ENCODE assay signal across 1 cellular context in genomic region chrX:153728951-153729631, GRCh38.
TF ChIP-seq lines count a peak whose summit lies in the region.

No MANE protein-coding gene starts in this region.

TF ChIP-seq in HepG2, 621 proteins besides CTCF, POLR2A, EP300 and RAD21:
- TF ChIP-seq SIX4 (CRISPR knock-in tag; IDR thresholded peaks at IDR 0.05) (no peak), RBFOX2 (IDR thresholded peaks at IDR 0.05; ENCODE audit: low read depth, low read length) (0 out of 2 replicates have a peak, but pooled peaks have one; percentile 28), ATAD3A (CRISPR knock-in tag; IDR thresholded peaks at IDR 0.05) (no peak), NCOA2 (CRISPR knock-in tag; IDR thresholded peaks at IDR 0.05) (no peak), AGO2 (optimal IDR thresholded peaks at IDR 0.05; ENCODE audit: low read depth, low read length) (peak; percentile 30), RAD51 (IDR thresholded peaks at IDR 0.05; ENCODE audit: borderline replicate concordance) (no peak), ZNF513 (CRISPR knock-in tag; conservative IDR thresholded peaks at IDR 0.05) (no peak), ZNF569 (CRISPR knock-in tag; IDR thresholded peaks at IDR 0.05; ENCODE audit: borderline replicate concordance) (no peak), TOE1 (CRISPR knock-in tag; IDR thresholded peaks at IDR 0.05) (no peak), ZNF646 (CRISPR knock-in tag; IDR thresholded peaks at IDR 0.05) (no peak), PTBP1 (IDR thresholded peaks at IDR 0.05; ENCODE audit: low read depth, low read length, poor library complexity, severe bottlenecking) (no peak)
